Comparison of ENCODE assay signal across 8 cellular contexts in the genomic region with DNA sequence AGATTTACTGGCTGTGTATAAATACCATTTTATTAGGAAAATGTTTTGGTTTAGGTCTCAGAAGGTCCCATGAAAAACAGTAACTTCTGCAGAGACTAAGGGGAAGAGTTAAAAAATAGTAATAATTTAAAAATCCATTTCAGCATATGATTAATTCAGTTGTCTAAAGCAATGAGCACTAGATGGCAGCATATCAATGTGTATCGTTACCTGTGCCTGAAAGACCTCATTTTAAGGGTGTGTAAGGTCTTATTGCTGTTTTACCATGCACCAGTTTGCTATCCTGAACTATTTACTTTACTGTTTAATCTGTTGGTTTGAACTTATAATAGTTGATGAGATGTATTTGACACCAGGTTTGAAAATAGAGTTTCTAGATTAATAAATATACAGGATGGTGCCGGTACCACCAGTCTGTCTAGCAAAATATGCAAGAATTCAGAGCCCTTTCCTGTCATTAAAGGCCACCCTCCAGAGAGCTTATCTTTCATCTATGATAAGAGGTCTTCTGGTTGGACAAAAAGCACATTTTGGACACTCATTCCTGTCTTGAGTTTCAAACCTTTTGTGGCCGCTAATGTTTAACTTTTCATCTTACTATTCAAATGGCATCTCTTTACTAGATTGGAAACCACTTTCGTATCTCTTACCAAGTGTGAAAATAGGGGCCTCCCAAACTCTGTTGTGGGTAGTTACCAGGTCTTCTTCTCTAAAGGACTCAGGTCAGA. TPM values are rescaled to one million over a fixed set of nuclear protein-coding genes. Genes with fewer than 3 reads are reported as not detected.
A peak's percentile ranks its signal among the peaks of the same experiment; 100 is the strongest.
DNase-seq lines count a peak whose midpoint lies in the region; ATAC-seq and TF ChIP-seq lines count a peak whose summit lies in the region.

No MANE protein-coding gene starts in this region.

- H3K36me3 ChIP-seq in GM06990 (ENCODE audit: control insufficient read depth, insufficient read depth, low read length) (no peaks in the 10 kb centered on the region), HEK293 (ENCODE audit: control insufficient read depth in 2 of 2, insufficient read depth in 1 of 2, low read length in 2 of 2) (no peaks in the 10 kb centered on the region), SK-N-MC (ENCODE audit: insufficient read depth, low read length) (no peaks in the 10 kb centered on the region)

- H3K36me3 Mint-ChIP-seq in osteocyte (ENCODE audit: unreplicated experiment), result no peaks in the 10 kb centered on the region

- H3K27me3 Mint-ChIP-seq in osteocyte (ENCODE audit: unreplicated experiment), result no peaks in the 10 kb centered on the region

- H3K4me1 ChIP-seq in HEK293 (ENCODE audit: control insufficient read depth, insufficient read depth, low read length), result peaks cover 3% of the 10 kb centered on the region; the same call in 1 of the 2 replicates

- no peaks in the 10 kb centered on the region for H3K27me3 ChIP-seq in GM06990 (replicated peaks; ENCODE audit: control insufficient read depth, insufficient read depth, low read length)

- H3K4me3 ChIP-seq in AG04449 (ENCODE audit: low read depth, low read length) (no peak overlapping the region), GM06990 (replicated peaks; ENCODE audit: low read depth, low read length) (no peak overlapping the region), HEK293 (ENCODE audit: low read depth, low read length) (no peak overlapping the region), SK-N-MC (no peak overlapping the region)

- CTCF ChIA-PET in AG04449 (lab: Yijun Ruan, JAX) (interaction anchor here (0.6 to 4.3 kb wide), 27 partner anchors 8 to 832 kb away, joined by 3 to 57 read pairs (median 4); a partner anchor contains a TSS), HEK293 (lab: Yijun Ruan, JAX) (interaction anchor here (0.6 to 4.6 kb wide), 23 partner anchors 9 to 815 kb away, joined by 3 to 42 read pairs (median 4); a partner anchor contains a TSS)

- H3K9me3 ChIP-seq in HEK293 (ENCODE audit: control insufficient read depth, insufficient read depth, low read depth, low read length), result no peaks in the 10 kb centered on the region
- no peaks in the 10 kb centered on the region for H3K9me3 ChIP-seq in SK-N-MC (ENCODE audit: low read depth, low read length)

- no peak overlapping the region for H3K27ac ChIP-seq in HEK293 (ENCODE audit: extremely low read depth, low read depth, low read length)
- no peak overlapping the region for H3K27ac ChIP-seq in SK-N-MC

- H3K4me3 Mint-ChIP-seq in osteocyte (ENCODE audit: unreplicated experiment), result no peak overlapping the region

- no peaks in the 10 kb centered on the region for H3K4me1 Mint-ChIP-seq in osteocyte (ENCODE audit: unreplicated experiment)

- TF ChIP-seq CTCF in AG04449 (IDR thresholded peaks at IDR 0.05; ENCODE audit: insufficient read depth, low read length, missing control alignments), result peak; percentile 53
- TF ChIP-seq CTCF in GM06990 (IDR thresholded peaks at IDR 0.05; ENCODE audit: insufficient read depth, low read length, poor library complexity, severe bottlenecking), result peak; percentile 42
- TF ChIP-seq CTCF in HEK293 (tag by site-specific recombination; IDR thresholded peaks at IDR 0.05), result 0 out of 2 replicates have a peak, but pooled peaks have one; percentile 13
- TF ChIP-seq CTCF in osteocyte (IDR thresholded peaks at IDR 0.05), result peak; percentile 72

- peak; percentile 66 for ATAC-seq in esophagus mucosa

- no peaks in the 10 kb centered on the region for H3K9me3 Mint-ChIP-seq in osteocyte (ENCODE audit: unreplicated experiment)

- H3K27ac Mint-ChIP-seq in osteocyte (ENCODE audit: unreplicated experiment), result no peak overlapping the region

- H3K9ac ChIP-seq in SK-N-MC (ENCODE audit: insufficient read length), result peak overlapping the region; percentile 45

- DNase-seq in AG04449 (ENCODE audit: low read depth, low spot score) (no peak), GM06990 (ENCODE audit: extremely low read depth, insufficient read length) (peak; percentile 19), LoVo (ENCODE audit: low spot score) (peak; percentile 56), SK-N-MC (ENCODE audit: low read depth, low spot score) (no peak), osteocyte (ENCODE audit: extremely low spot score, unreplicated experiment) (no peak)
- no peak for DNase-seq in stimulated activated CD8-positive, alpha-beta memory T cell treated with anti-CD3 and anti-CD28 coated beads, Interleukin-4, amount 100 ng/mL, for 48 hours

- POLR2A ChIA-PET in AG04449 (lab: Yijun Ruan, JAX) (no interaction called here), HEK293 (lab: Yijun Ruan, JAX) (no interaction called here)

TF ChIP-seq in HEK293, 187 proteins besides CTCF, POLR2A, EP300 and RAD21:
- TF ChIP-seq, protein P1, sequence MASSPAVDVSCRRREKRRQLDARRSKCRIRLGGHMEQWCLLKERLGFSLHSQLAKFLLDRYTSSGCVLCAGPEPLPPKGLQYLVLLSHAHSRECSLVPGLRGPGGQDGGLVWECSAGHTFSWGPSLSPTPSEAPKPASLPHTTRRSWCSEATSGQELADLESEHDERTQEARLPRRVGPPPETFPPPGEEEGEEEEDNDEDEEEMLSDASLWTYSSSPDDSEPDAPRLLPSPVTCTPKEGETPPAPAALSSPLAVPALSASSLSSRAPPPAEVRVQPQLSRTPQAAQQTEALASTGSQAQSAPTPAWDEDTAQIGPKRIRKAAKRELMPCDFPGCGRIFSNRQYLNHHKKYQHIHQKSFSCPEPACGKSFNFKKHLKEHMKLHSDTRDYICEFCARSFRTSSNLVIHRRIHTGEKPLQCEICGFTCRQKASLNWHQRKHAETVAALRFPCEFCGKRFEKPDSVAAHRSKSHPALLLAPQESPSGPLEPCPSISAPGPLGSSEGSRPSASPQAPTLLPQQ (tag by site-specific recombination; IDR thresholded peaks at IDR 0.05), result 0 out of 2 replicates have a peak, but pooled peaks have one; percentile 11
- TF ChIP-seq ZNF654 (tag by site-specific recombination; IDR thresholded peaks at IDR 0.05; ENCODE audit: low read depth) (peak; percentile 84), MEIS1 (CRISPR knock-in tag; IDR thresholded peaks at IDR 0.05; ENCODE audit: borderline replicate concordance) (no peak), ZNF660 (tag by site-specific recombination; IDR thresholded peaks at IDR 0.05) (peak; percentile 89), GLI2 (tag by site-specific recombination; IDR thresholded peaks at IDR 0.05; ENCODE audit: borderline replicate concordance, low read depth) (no peak), ZNF621 (tag by site-specific recombination; IDR thresholded peaks at IDR 0.05) (no peak), ZNF341 (tag by site-specific recombination; IDR thresholded peaks at IDR 0.05; ENCODE audit: low read depth) (no peak), ZNF473 (tag by site-specific recombination; IDR thresholded peaks at IDR 0.05) (no peak), TRIM28 (IDR thresholded peaks at IDR 0.05; ENCODE audit: borderline replicate concordance, low read length) (no peak), SP3 (tag by site-specific recombination; IDR thresholded peaks at IDR 0.05) (no peak), ZNF335 (tag by site-specific recombination; conservative IDR thresholded peaks at IDR 0.05) (peak; percentile 44), ZNF155 (tag by site-specific recombination; IDR thresholded peaks at IDR 0.05) (no peak), ZNF416 (tag by site-specific recombination; IDR thresholded peaks at IDR 0.05) (no peak)
- TF ChIP-seq, protein P2, sequence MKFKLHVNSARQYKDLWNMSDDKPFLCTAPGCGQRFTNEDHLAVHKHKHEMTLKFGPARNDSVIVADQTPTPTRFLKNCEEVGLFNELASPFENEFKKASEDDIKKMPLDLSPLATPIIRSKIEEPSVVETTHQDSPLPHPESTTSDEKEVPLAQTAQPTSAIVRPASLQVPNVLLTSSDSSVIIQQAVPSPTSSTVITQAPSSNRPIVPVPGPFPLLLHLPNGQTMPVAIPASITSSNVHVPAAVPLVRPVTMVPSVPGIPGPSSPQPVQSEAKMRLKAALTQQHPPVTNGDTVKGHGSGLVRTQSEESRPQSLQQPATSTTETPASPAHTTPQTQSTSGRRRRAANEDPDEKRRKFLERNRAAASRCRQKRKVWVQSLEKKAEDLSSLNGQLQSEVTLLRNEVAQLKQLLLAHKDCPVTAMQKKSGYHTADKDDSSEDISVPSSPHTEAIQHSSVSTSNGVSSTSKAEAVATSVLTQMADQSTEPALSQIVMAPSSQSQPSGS (tag by site-specific recombination; IDR thresholded peaks at IDR 0.05; ENCODE audit: low read depth), result no peak
- TF ChIP-seq, protein P3, sequence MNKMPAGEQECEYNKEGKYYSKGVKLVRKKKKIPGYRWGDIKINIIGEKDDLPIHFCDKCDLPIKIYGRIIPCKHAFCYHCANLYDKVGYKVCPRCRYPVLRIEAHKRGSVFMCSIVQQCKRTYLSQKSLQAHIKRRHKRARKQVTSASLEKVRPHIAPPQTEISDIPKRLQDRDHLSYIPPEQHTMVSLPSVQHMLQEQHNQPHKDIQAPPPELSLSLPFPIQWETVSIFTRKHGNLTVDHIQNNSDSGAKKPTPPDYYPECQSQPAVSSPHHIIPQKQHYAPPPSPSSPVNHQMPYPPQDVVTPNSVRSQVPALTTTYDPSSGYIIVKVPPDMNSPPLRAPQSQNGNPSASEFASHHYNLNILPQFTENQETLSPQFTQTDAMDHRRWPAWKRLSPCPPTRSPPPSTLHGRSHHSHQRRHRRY (tag by site-specific recombination; IDR thresholded peaks at IDR 0.05), result no peak
- TF ChIP-seq, protein P4, sequence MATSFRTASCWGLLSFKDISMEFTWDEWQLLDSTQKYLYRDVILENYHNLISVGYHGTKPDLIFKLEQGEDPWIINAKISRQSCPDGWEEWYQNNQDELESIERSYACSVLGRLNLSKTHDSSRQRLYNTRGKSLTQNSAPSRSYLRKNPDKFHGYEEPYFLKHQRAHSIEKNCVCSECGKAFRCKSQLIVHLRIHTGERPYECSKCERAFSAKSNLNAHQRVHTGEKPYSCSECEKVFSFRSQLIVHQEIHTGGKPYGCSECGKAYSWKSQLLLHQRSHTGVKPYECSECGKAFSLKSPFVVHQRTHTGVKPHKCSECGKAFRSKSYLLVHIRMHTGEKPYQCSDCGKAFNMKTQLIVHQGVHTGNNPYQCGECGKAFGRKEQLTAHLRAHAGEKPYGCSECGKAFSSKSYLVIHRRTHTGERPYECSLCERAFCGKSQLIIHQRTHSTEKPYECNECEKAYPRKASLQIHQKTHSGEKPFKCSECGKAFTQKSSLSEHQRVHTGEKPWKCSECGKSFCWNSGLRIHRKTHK (tag by site-specific recombination; IDR thresholded peaks at IDR 0.05), result no peak
- TF ChIP-seq, protein P5, sequence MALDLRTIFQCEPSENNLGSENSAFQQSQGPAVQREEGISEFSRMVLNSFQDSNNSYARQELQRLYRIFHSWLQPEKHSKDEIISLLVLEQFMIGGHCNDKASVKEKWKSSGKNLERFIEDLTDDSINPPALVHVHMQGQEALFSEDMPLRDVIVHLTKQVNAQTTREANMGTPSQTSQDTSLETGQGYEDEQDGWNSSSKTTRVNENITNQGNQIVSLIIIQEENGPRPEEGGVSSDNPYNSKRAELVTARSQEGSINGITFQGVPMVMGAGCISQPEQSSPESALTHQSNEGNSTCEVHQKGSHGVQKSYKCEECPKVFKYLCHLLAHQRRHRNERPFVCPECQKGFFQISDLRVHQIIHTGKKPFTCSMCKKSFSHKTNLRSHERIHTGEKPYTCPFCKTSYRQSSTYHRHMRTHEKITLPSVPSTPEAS (tag by site-specific recombination; IDR thresholded peaks at IDR 0.05), result peak; percentile 78

RNA-seq across cellular contexts. Expression of a gene that starts 8.9 kb away (rescaled TPM):
- total RNA-seq in esophagus mucosa, result 7.4 TPM
- 24.5 and 33.5 TPM in 2 replicates for total RNA-seq in osteocyte

Comparison
In these comparisons a context has a peak if more than half of its experiments do, and no peak if none do; other contexts are left out.
1. DNase-seq: peak in GM06990 (single experiment) and LoVo (single experiment); none in AG04449 (single experiment), SK-N-MC (single experiment), osteocyte (single experiment) and stimulated activated CD8-positive, alpha-beta memory T cell treated with anti-CD3 and anti-CD28 coated beads, Interleukin-4, amount 100 ng/mL, for 48 hours (single experiment).
2. CTCF ChIP-seq: peak in every context shown above with its lines; median percentile 72 in osteocyte; 53 in AG04449; 42 in GM06990; 13 in HEK293.